Comparison of ENCODE assay signal across 19 cellular contexts in the genomic region with DNA sequence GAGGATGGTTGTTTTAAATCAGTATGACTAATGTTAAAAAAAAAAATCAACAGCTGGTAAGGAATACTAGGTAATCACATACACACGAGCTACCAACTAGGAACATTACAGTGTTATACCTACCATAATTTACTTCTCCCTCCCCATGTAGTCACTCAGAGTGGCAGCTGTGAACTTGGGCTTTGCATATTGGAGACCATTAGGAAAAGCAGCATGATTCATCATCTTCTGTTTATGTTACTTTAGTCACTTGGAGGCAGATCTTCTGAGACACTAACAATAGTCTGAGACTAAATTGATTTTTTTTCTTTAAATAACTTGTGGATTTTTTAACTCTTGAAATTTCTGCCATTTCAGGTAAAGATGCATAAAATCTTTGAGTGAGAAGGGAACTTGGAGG.
A peak's percentile ranks its signal among the peaks of the same experiment; 100 is the strongest.
DNase-seq lines count a peak whose midpoint lies in the region; ATAC-seq and TF ChIP-seq lines count a peak whose summit lies in the region.
"Had no signal": no experiment of that assay in that cellular context is flagged by ENCODE, and none has a peak within 500 bp of the region (broad histone marks: within the 10 kb centered on the region; RNA-seq: fewer than 3 reads in every experiment).

No MANE protein-coding gene starts in this region.

- H3K4me3 Mint-ChIP-seq in MCF 10A (ENCODE audit: unreplicated experiment) (no peak overlapping the region), nephron progenitor cell (no peak overlapping the region)
- H3K4me3 Mint-ChIP-seq: activated naive CD8-positive, alpha-beta T cell treated with anti-CD3 and anti-CD28 coated beads, Interleukin-2, amount 10 ng/mL, durations not matched to agents 7 days and 5 days; activated T-cell treated with anti-CD3 and anti-CD28 coated beads, Interleukin-2, amount 50 U/mL, for 24 hours; naive thymus-derived CD8-positive, alpha-beta T cell had no signal

- H3K27me3 Mint-ChIP-seq in MCF 10A (ENCODE audit: insufficient read depth, unreplicated experiment) (no peaks in the 10 kb centered on the region), nephron progenitor cell (ENCODE audit: low read depth, poor library complexity) (peaks cover 4% of the 10 kb centered on the region)
- H3K27me3 Mint-ChIP-seq: activated naive CD8-positive, alpha-beta T cell treated with anti-CD3 and anti-CD28 coated beads, Interleukin-2, amount 10 ng/mL, durations not matched to agents 7 days and 5 days had no signal

- H3K27ac ChIP-seq in breast epithelium (no peak overlapping the region), foreskin keratinocyte (no peak overlapping the region), esophagus squamous epithelium (no peak overlapping the region)
- H3K27ac ChIP-seq: A549, SJSA1, testis had no signal

- POLR2A ChIA-PET in MCF 10A (lab: Yijun Ruan, JAX) = interaction anchor here (0.6 to 1.3 kb wide), 4 partner anchors 14 to 190 kb away, joined by 3 to 5 read pairs (median 3); no protein-coding TSS in a partner anchor

- TF ChIP-seq POLR2A in breast epithelium (IDR thresholded peaks at IDR 0.05) = no peak
- TF ChIP-seq POLR2A in esophagus squamous epithelium (IDR thresholded peaks at IDR 0.05) = no peak

- H3K36me3 Mint-ChIP-seq in MCF 10A (ENCODE audit: insufficient read depth, unreplicated experiment) = no peaks in the 10 kb centered on the region
- H3K36me3 Mint-ChIP-seq in nephron progenitor cell (ENCODE audit: low read depth) = no peaks in the 10 kb centered on the region

- 18 to 55% methylated on average over 1 of the region's 1 CpG for WGBS in esophagus squamous epithelium, 2 donors

- no peaks in the 10 kb centered on the region for H3K9me3 Mint-ChIP-seq in MCF 10A (ENCODE audit: unreplicated experiment)
- H3K9me3 Mint-ChIP-seq in nephron progenitor cell = peaks cover 14% of the 10 kb centered on the region

- DNase-seq in MCF 10A (ENCODE audit: unreplicated experiment) = peak; percentile 32
- DNase-seq in breast epithelium (ENCODE audit: low spot score in 2 of 2) = no peak
- DNase-seq in amniotic stem cell (lab: John Stamatoyannopoulos, UW) = peak; percentile 57
- peak in 1 of 2 donors; percentile 18 for DNase-seq in foreskin keratinocyte
- no peak for DNase-seq in nephron progenitor cell
- DNase-seq in NCI-H510A (lab: John Stamatoyannopoulos, UW) = no peak
- no peak for DNase-seq in DMS79 treated with DMSO at 0.1 percent for 48 hours (lab: John Stamatoyannopoulos, UW)
- DNase-seq in esophagus squamous epithelium (lab: John Stamatoyannopoulos, UW) = no peak
- DNase-seq: activated naive CD8-positive, alpha-beta T cell treated with anti-CD3 and anti-CD28 coated beads, Interleukin-2, amount 10 ng/mL, durations not matched to agents 7 days and 5 days; activated T-cell treated with anti-CD3 and anti-CD28 coated beads, Interleukin-2, amount 50 U/mL, for 24 hours; COR-L47; erythroblast; naive thymus-derived CD8-positive, alpha-beta T cell; NCI-H1048; NCI-H2227 treated with DMSO at 0.1 percent for 48 hours; retina; testis had no signal

- BruUV-seq in MCF 10A (replicated peaks; lab: Mats Ljungman, UMichigan) = no TSS peak

- H3K4me3 ChIP-seq in breast epithelium (no peak overlapping the region), esophagus squamous epithelium (no peak overlapping the region)
- H3K4me3 ChIP-seq: A549, SJSA1, testis had no signal

- TF ChIP-seq CTCF in MCF 10A (IDR thresholded peaks at IDR 0.05; ENCODE audit: unreplicated experiment) (no peak), breast epithelium (IDR thresholded peaks at IDR 0.05) (no peak), foreskin keratinocyte (conservative IDR thresholded peaks at IDR 0.05) (no peak), nephron progenitor cell (IDR thresholded peaks at IDR 0.05) (no peak), esophagus squamous epithelium (IDR thresholded peaks at IDR 0.05) (no peak)

- peak; percentile 27 for ATAC-seq in foreskin keratinocyte
- ATAC-seq: A549; naive thymus-derived CD8-positive, alpha-beta T cell had no signal

- H3K27me3 ChIP-seq in breast epithelium (no peaks in the 10 kb centered on the region), foreskin keratinocyte (peaks cover 2% of the 10 kb centered on the region), esophagus squamous epithelium (no peaks in the 10 kb centered on the region)
- H3K27me3 ChIP-seq: SJSA1, testis had no signal

- H3K36me3 ChIP-seq in breast epithelium (no peaks in the 10 kb centered on the region), esophagus squamous epithelium (no peaks in the 10 kb centered on the region)
- H3K36me3 ChIP-seq: SJSA1 had no signal

- H3K4me1 Mint-ChIP-seq in MCF 10A (ENCODE audit: insufficient read depth, unreplicated experiment) = peaks cover 8% of the 10 kb centered on the region
- no peaks in the 10 kb centered on the region for H3K4me1 Mint-ChIP-seq in nephron progenitor cell
- H3K4me1 Mint-ChIP-seq: activated naive CD8-positive, alpha-beta T cell treated with anti-CD3 and anti-CD28 coated beads, Interleukin-2, amount 10 ng/mL, durations not matched to agents 7 days and 5 days had no signal

- intact Hi-C loops in MCF 10A (cut with micrococcal nuclease) = no loop called here
- intact Hi-C loops in breast epithelium (cut with DNase I; ENCODE audit: low total_unique reads) = no loop called here
- intact Hi-C loops in esophagus squamous epithelium (cut with DNase I) = no loop called here

- H3K27ac Mint-ChIP-seq in MCF 10A (ENCODE audit: low read depth, unreplicated experiment) (no peak overlapping the region), nephron progenitor cell (no peak overlapping the region)
- H3K27ac Mint-ChIP-seq: activated naive CD8-positive, alpha-beta T cell treated with anti-CD3 and anti-CD28 coated beads, Interleukin-2, amount 10 ng/mL, durations not matched to agents 7 days and 5 days; activated T-cell treated with anti-CD3 and anti-CD28 coated beads, Interleukin-2, amount 50 U/mL, for 24 hours; naive thymus-derived CD8-positive, alpha-beta T cell had no signal

- H3K9me3 ChIP-seq in breast epithelium = peaks cover 0 to 12% of the 10 kb centered on the region in 2 donors
- no peaks in the 10 kb centered on the region for H3K9me3 ChIP-seq in esophagus squamous epithelium
- H3K9me3 ChIP-seq: SJSA1, testis had no signal

- CTCF ChIA-PET in MCF 10A (lab: Yijun Ruan, JAX) = interaction anchor here (0.7 to 1.0 kb wide), 2 partner anchors 14 to 1709 kb away, joined by 3 to 4 read pairs; no protein-coding TSS in a partner anchor

- no peaks in the 10 kb centered on the region for H3K4me1 ChIP-seq in breast epithelium
- H3K4me1 ChIP-seq in foreskin keratinocyte = no peaks in the 10 kb centered on the region
- H3K4me1 ChIP-seq in esophagus squamous epithelium = no peaks in the 10 kb centered on the region
- H3K4me1 ChIP-seq: A549, testis had no signal

Comparison
In these comparisons a context has a peak if more than half of its experiments do, and no peak if none do; other contexts are left out.
1. DNase-seq: peak in MCF 10A (single experiment) and amniotic stem cell (single experiment); none in breast epithelium (0 of 2), nephron progenitor cell (single experiment), NCI-H510A (single experiment), DMS79 treated with DMSO at 0.1 percent for 48 hours (single experiment) and esophagus squamous epithelium (single experiment).